In genomic region chr1:98084188-98084587, GRCh38 we compare ENCODE assay signal across 1 cellular context.
TF ChIP-seq lines count a peak whose summit lies in the region.

No MANE protein-coding gene starts in this region.

TF ChIP-seq in IMR-90, 13 proteins besides CTCF, POLR2A, EP300 and RAD21 (continued from another document):
- TF ChIP-seq MAZ (IDR thresholded peaks at IDR 0.05; ENCODE audit: borderline replicate concordance, low read depth, low read length) (no peak), FOS (IDR thresholded peaks at IDR 0.05; ENCODE audit: low read depth, low read length) (no peak), ELK1 (IDR thresholded peaks at IDR 0.05; ENCODE audit: borderline replicate concordance, low read depth, low read length) (no peak), RFX5 (IDR thresholded peaks at IDR 0.05; ENCODE audit: low read depth, low read length) (no peak), NFE2L2 (IDR thresholded peaks at IDR 0.05; ENCODE audit: low read depth, low read length) (no peak), SMC3 (IDR thresholded peaks at IDR 0.05; ENCODE audit: low read depth, low read length) (no peak), USF2 (IDR thresholded peaks at IDR 0.05; ENCODE audit: low read depth, low read length) (no peak), RCOR1 (IDR thresholded peaks at IDR 0.05; ENCODE audit: insufficient replicate concordance, low read length) (no peak), CHD1 (IDR thresholded peaks at IDR 0.05; ENCODE audit: low read depth, low read length) (no peak), MAFK (IDR thresholded peaks at IDR 0.05; ENCODE audit: low read depth, low read length) (no peak), BHLHE40 (IDR thresholded peaks at IDR 0.05; ENCODE audit: low read depth, low read length) (no peak)
